In genomic region chr11:72002841-72003775, GRCh38 we compare ENCODE assay signal across 14 cellular contexts. TPM values are rescaled to one million over a fixed set of nuclear protein-coding genes. Genes with fewer than 3 reads are reported as not detected.
A peak's percentile ranks its signal among the peaks of the same experiment; 100 is the strongest.
DNase-seq lines count a peak whose midpoint lies in the region; ATAC-seq and TF ChIP-seq lines count a peak whose summit lies in the region.
"Had no signal": no experiment of that assay in that cellular context is flagged by ENCODE, and none has a peak within 500 bp of the region (broad histone marks: within the 10 kb centered on the region; RNA-seq: fewer than 3 reads in every experiment).

No MANE protein-coding gene starts in this region.

- no peak overlapping the region for H4K91ac ChIP-seq in H9 (ENCODE audit: insufficient read length, low read depth, low read length)

- no peak overlapping the region for H4K8ac ChIP-seq in H9 (replicated peaks; ENCODE audit: insufficient read length, low read depth, low read length)

- H3K14ac ChIP-seq in H9 (ENCODE audit: insufficient read depth, low read length), result no peak overlapping the region

- H2AK5ac ChIP-seq in H9 (ENCODE audit: insufficient read length, low read length), result no peak overlapping the region

- no peak overlapping the region for H3K4me3 ChIP-seq in naive thymus-derived CD4-positive, alpha-beta T cell (ENCODE audit: low read length)
- H3K4me3 ChIP-seq: esophagus squamous epithelium, lung had no signal

- intact Hi-C loops in naive thymus-derived CD4-positive, alpha-beta T cell (cut with micrococcal nuclease), result no loop called here

- no peaks in the 10 kb centered on the region for H3K79me1 ChIP-seq in H9 (ENCODE audit: insufficient read depth, low read depth, low read length, poor library complexity, severe bottlenecking)

- no peak overlapping the region for H3K9ac ChIP-seq in H9 (ENCODE audit: extremely low read depth, insufficient read length, low read length)

- H4K5ac ChIP-seq in H9 (ENCODE audit: insufficient read length, low read depth, low read length), result no peak overlapping the region

- H2BK15ac ChIP-seq in H9 (ENCODE audit: low read depth, low read length), result no peak overlapping the region

- H2BK5ac ChIP-seq in H9 (ENCODE audit: insufficient read length, low read length), result no peak overlapping the region

- no peaks in the 10 kb centered on the region for H3K79me2 ChIP-seq in H9 (ENCODE audit: insufficient read depth, low read length)

- no peak overlapping the region for H2BK12ac ChIP-seq in H9 (ENCODE audit: insufficient read length, low read depth, low read length)

- no peaks in the 10 kb centered on the region for H3K27me3 ChIP-seq in H9 (ENCODE audit: insufficient read depth, low read length)
- H3K27me3 ChIP-seq in naive thymus-derived CD4-positive, alpha-beta T cell (ENCODE audit: control insufficient read depth in 2 of 2, insufficient read depth in 2 of 2, low read length in 2 of 2), result no peaks in the 10 kb centered on the region
- H3K27me3 ChIP-seq: esophagus squamous epithelium had no signal

- H3K4me1 ChIP-seq in H9 (ENCODE audit: insufficient read depth, low read length), result no peaks in the 10 kb centered on the region
- peaks cover 13 to 19% of the 10 kb centered on the region in 2 donors for H3K4me1 ChIP-seq in naive thymus-derived CD4-positive, alpha-beta T cell (ENCODE audit: control insufficient read depth in 2 of 2, insufficient read depth in 2 of 2, low read length in 2 of 2)

- H2BK20ac ChIP-seq in H9 (ENCODE audit: low read depth, low read length, poor library complexity, severe bottlenecking), result no peak overlapping the region

- TF ChIP-seq CTCF in 22Rv1 (IDR thresholded peaks at IDR 0.05) (no peak), H9 (conservative IDR thresholded peaks at IDR 0.05) (no peak)

- no CpG with 5 or more reads among the region's 12 CpGs for WGBS in H9 (ENCODE audit: extremely low coverage, insufficient read length, low lambda C conversion rate)

- H3K9me3 Mint-ChIP-seq in H9, result no peaks in the 10 kb centered on the region
- H3K9me3 Mint-ChIP-seq in activated naive CD8-positive, alpha-beta T cell treated with anti-CD3 and anti-CD28 coated beads, Interleukin-2, amount 50 U/mL, for 24 hours, result no peaks in the 10 kb centered on the region
- no peaks in the 10 kb centered on the region for H3K9me3 Mint-ChIP-seq in naive thymus-derived CD4-positive, alpha-beta T cell

- no peak overlapping the region for H3K56ac ChIP-seq in H9 (ENCODE audit: insufficient read length, low read depth, low read length)

- peaks cover 2% of the 10 kb centered on the region for H4K20me1 ChIP-seq in H9 (ENCODE audit: control insufficient read depth, insufficient read depth, insufficient read length)

- peaks cover 17 to 79% (median 27%) of the 10 kb centered on the region in 3 experiments for H3K36me3 ChIP-seq in naive thymus-derived CD4-positive, alpha-beta T cell (ENCODE audit: control insufficient read depth in 2 of 3, insufficient read depth in 3 of 3, low read length in 3 of 3)

- no peak overlapping the region for H3K4me2 ChIP-seq in H9 (ENCODE audit: insufficient read depth, insufficient read length, low read length)

- POLR2A ChIA-PET in naive thymus-derived CD4-positive, alpha-beta T cell (lab: Charles Lee), result interaction anchor here (1.5 kb wide), 1 partner anchor 12 kb away, joined by 3 read pairs; no protein-coding TSS in a partner anchor

- H3K18ac ChIP-seq in H9 (ENCODE audit: insufficient read length, low read depth, low read length), result no peak overlapping the region

- H3K4ac ChIP-seq in H9 (ENCODE audit: low read depth, low read length), result no peak overlapping the region

- no peak for ATAC-seq in activated naive CD8-positive, alpha-beta T cell treated with anti-CD3 and anti-CD28 coated beads, Interleukin-2, amount 50 U/mL, for 24 hours
- ATAC-seq in naive thymus-derived CD4-positive, alpha-beta T cell, result no peak
- ATAC-seq in GM19035 (IDR thresholded peaks at IDR 0.05; ENCODE audit: unreplicated experiment) (no peak), GM19395 (IDR thresholded peaks at IDR 0.05; ENCODE audit: unreplicated experiment) (no peak)

- H2BK120ac ChIP-seq in H9 (ENCODE audit: low read depth, low read length, poor library complexity, severe bottlenecking), result no peak overlapping the region

- CTCF ChIA-PET in naive thymus-derived CD4-positive, alpha-beta T cell (lab: Charles Lee), result interaction anchor here (0.8 to 1.2 kb wide), 2 partner anchors 22 to 24 kb away, joined by 3 read pairs; no protein-coding TSS in a partner anchor

- no peak overlapping the region for H2AFZ ChIP-seq in H9 (ENCODE audit: low read length)

- H3T11ph ChIP-seq in H9 (ENCODE audit: low read length), result no peak overlapping the region

- no peak overlapping the region for H3K4me3 Mint-ChIP-seq in H9
- H3K4me3 Mint-ChIP-seq in activated naive CD8-positive, alpha-beta T cell treated with anti-CD3 and anti-CD28 coated beads, Interleukin-2, amount 50 U/mL, for 24 hours, result no peak overlapping the region
- H3K4me3 Mint-ChIP-seq in naive thymus-derived CD4-positive, alpha-beta T cell, result no peak overlapping the region

- H3K23me2 ChIP-seq in H9 (ENCODE audit: insufficient read length, low read depth, low read length, poor library complexity, severe bottlenecking), result no peaks in the 10 kb centered on the region

- peaks cover 0 to 7% of the 10 kb centered on the region in 2 experiments; a peak in 1 of 4 replicates for H3K4me1 Mint-ChIP-seq in H9
- H3K4me1 Mint-ChIP-seq in activated naive CD8-positive, alpha-beta T cell treated with anti-CD3 and anti-CD28 coated beads, Interleukin-2, amount 50 U/mL, for 24 hours, result peaks cover 18% of the 10 kb centered on the region
- peaks cover 20 to 37% (median 34%) of the 10 kb centered on the region in 7 donors for H3K4me1 Mint-ChIP-seq in naive thymus-derived CD4-positive, alpha-beta T cell

- no peak overlapping the region for H3K23ac ChIP-seq in H9 (ENCODE audit: insufficient read length, low read depth, low read length)

- peaks cover 9% of the 10 kb centered on the region; the same call in 1 of the 2 replicates for H3K27me3 Mint-ChIP-seq in H9 (ENCODE audit: low read depth)
- no peaks in the 10 kb centered on the region for H3K27me3 Mint-ChIP-seq in activated naive CD8-positive, alpha-beta T cell treated with anti-CD3 and anti-CD28 coated beads, Interleukin-2, amount 50 U/mL, for 24 hours
- no peaks in the 10 kb centered on the region for H3K27me3 Mint-ChIP-seq in naive thymus-derived CD4-positive, alpha-beta T cell

- H3K27ac Mint-ChIP-seq in H9, result peak overlapping the region in 1 of 3 experiments; percentile 88; a peak in 2 of 7 replicates
- peak overlapping the region; percentile 3 for H3K27ac Mint-ChIP-seq in activated naive CD8-positive, alpha-beta T cell treated with anti-CD3 and anti-CD28 coated beads, Interleukin-2, amount 50 U/mL, for 24 hours
- peak overlapping the region in 3 of 9 donors; percentile 65 to 89 (median 72) for H3K27ac Mint-ChIP-seq in naive thymus-derived CD4-positive, alpha-beta T cell

- H3K9me3 ChIP-seq in H9 (ENCODE audit: control insufficient read depth, low read depth, low read length), result no peaks in the 10 kb centered on the region
- H3K9me3 ChIP-seq in naive thymus-derived CD4-positive, alpha-beta T cell (ENCODE audit: control insufficient read depth in 2 of 3, low read length in 3 of 3), result no peaks in the 10 kb centered on the region
- H3K9me3 ChIP-seq: esophagus squamous epithelium had no signal

- DNase-seq in H9 (peak; percentile 24), HuH-7.5 (ENCODE audit: low spot score) (no peak), NCI-H345 (lab: John Stamatoyannopoulos, UW) (no peak)
- no peak for DNase-seq in activated naive CD8-positive, alpha-beta T cell treated with anti-CD3 and anti-CD28 coated beads, Interleukin-2, amount 50 U/mL, for 24 hours
- no peak for DNase-seq in naive thymus-derived CD4-positive, alpha-beta T cell
- DNase-seq: activated gamma-delta T cell treated with Interleukin-2 at 50 U/mL for 16 hours; central memory CD4-positive, alpha-beta T cell; DMS79; esophagus squamous epithelium; SW 1271 had no signal

- H3K36me3 Mint-ChIP-seq in H9 (ENCODE audit: insufficient read depth in 1 of 3, low read depth in 3 of 3), result peaks cover 46 to 79% (median 67%) of the 10 kb centered on the region in 3 experiments; a peak in 6 of 7 replicates
- peaks cover 32% of the 10 kb centered on the region for H3K36me3 Mint-ChIP-seq in activated naive CD8-positive, alpha-beta T cell treated with anti-CD3 and anti-CD28 coated beads, Interleukin-2, amount 50 U/mL, for 24 hours (ENCODE audit: low read depth)
- peaks cover 9 to 45% (median 20%) of the 10 kb centered on the region in 5 donors for H3K36me3 Mint-ChIP-seq in naive thymus-derived CD4-positive, alpha-beta T cell

- peak overlapping the region; percentile 44 for H3K27ac ChIP-seq in 22Rv1
- H3K27ac ChIP-seq in H9 (ENCODE audit: insufficient read length, low read depth, low read length), result no peak overlapping the region
- peak overlapping the region; percentile 4 for H3K27ac ChIP-seq in naive thymus-derived CD4-positive, alpha-beta T cell (ENCODE audit: low read depth, low read length)
- H3K27ac ChIP-seq: esophagus squamous epithelium had no signal

RNA-seq across cellular contexts. Expression of gene IL18BP, which starts 4.4 kb away (rescaled TPM):
- 10.2 and 10.6 TPM in 2 replicates for total RNA-seq in H9 (2021)
- 10 to 100 TPM; 17.6 to 30.2 (median 23.1) TPM for total RNA-seq in naive thymus-derived CD4-positive, alpha-beta T cell
- polyA plus RNA-seq in naive thymus-derived CD4-positive, alpha-beta T cell, result 10 to 100 TPM; 14.4 to 15.1 TPM
